Comparison of ENCODE assay signal across 1 cellular context in the genomic region with DNA sequence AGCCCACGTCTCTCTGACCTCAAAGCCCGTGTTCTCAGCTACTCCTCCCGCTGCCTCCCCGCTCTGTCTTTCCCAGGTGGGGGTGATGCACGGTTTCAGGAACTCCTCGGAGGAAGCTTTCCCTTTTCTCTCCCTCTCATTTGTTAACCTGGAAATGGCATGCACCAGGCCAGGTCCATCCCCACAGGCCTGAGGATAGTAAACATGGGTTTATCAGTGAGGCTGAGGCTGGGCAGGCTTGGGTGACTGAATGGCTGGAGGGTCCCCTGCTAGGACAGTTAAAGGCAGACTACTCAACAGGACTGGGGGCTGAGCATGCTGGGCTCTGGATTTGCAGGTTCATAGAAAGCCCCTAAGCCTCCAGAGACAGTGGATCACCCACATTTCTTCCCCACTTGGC.
TF ChIP-seq lines count a peak whose summit lies in the region.

No MANE protein-coding gene starts in this region.

TF ChIP-seq in WTC11, 78 proteins besides CTCF, POLR2A, EP300 and RAD21 (continued from another document):
- TF ChIP-seq ZNF281 (CRISPR knock-in tag; IDR thresholded peaks at IDR 0.05), result no peak
- no peak for TF ChIP-seq ZNF512 (CRISPR knock-in tag; IDR thresholded peaks at IDR 0.05; ENCODE audit: borderline replicate concordance)
